In genomic region chr9:72332351-72332750, GRCh38 we compare ENCODE assay signal across 24 cellular contexts.
"Had no signal": no experiment of that assay in that cellular context is flagged by ENCODE, and none has a peak within 500 bp of the region (broad histone marks: within the 10 kb centered on the region; RNA-seq: fewer than 3 reads in every experiment).

No MANE protein-coding gene starts in this region.

- H3K27ac Mint-ChIP-seq: effector memory CD8-positive, alpha-beta T cell; memory B cell; naive thymus-derived CD4-positive, alpha-beta T cell; nephron; stimulated activated naive B cell treated with anti-CD40 and anti-IgM and Interleukin-4, amounts not matched to agents 10 μg/mL and 1 μg/mL and 100 μg/mL, for 72 hours; stimulated activated naive CD8-positive, alpha-beta T cell treated with anti-CD3 and anti-CD28 coated beads, Interleukin-15, Interleukin-2, amounts not matched to agents 100 ng/mL and 50 ng/mL, for 24 hours had no signal

- H3K27me3 ChIP-seq: esophagus squamous epithelium, gastrocnemius medialis, hepatocyte, ovary, right lobe of liver, tibial nerve, upper lobe of left lung had no signal

- H3K27me3 Mint-ChIP-seq: effector memory CD8-positive, alpha-beta T cell; memory B cell; stimulated activated naive B cell treated with anti-CD40 and anti-IgM and Interleukin-4, amounts not matched to agents 10 μg/mL and 1 μg/mL and 100 μg/mL, for 72 hours; stimulated activated naive CD8-positive, alpha-beta T cell treated with anti-CD3 and anti-CD28 coated beads, Interleukin-15, Interleukin-2, amounts not matched to agents 100 ng/mL and 50 ng/mL, for 24 hours had no signal

- H3K9me3 Mint-ChIP-seq: effector memory CD8-positive, alpha-beta T cell; naive thymus-derived CD4-positive, alpha-beta T cell; nephron; stimulated activated naive B cell treated with anti-CD40 and anti-IgM and Interleukin-4, amounts not matched to agents 10 μg/mL and 1 μg/mL and 100 μg/mL, for 72 hours; stimulated activated naive CD8-positive, alpha-beta T cell treated with anti-CD3 and anti-CD28 coated beads, Interleukin-15, Interleukin-2, amounts not matched to agents 100 ng/mL and 50 ng/mL, for 24 hours had no signal

- H3K4me3 ChIP-seq: esophagus squamous epithelium, gastrocnemius medialis, hepatocyte, lung, ovary, right lobe of liver, thoracic aorta, tibial nerve, upper lobe of left lung had no signal

- DNase-seq: cortex of kidney; effector memory CD8-positive, alpha-beta T cell; erythroblast; esophagus squamous epithelium; gastrocnemius medialis; kidney; naive thymus-derived CD4-positive, alpha-beta T cell; ovary; posterior cingulate gyrus; right lobe of liver; small intestine; stimulated activated CD4-positive, alpha-beta T cell treated with anti-CD3 and anti-CD28 coated beads, Interleukin-15, amount 100 ng/mL, for 24 hours; stimulated activated CD4-positive, alpha-beta T cell treated with anti-CD3 and anti-CD28 coated beads, Interleukin-2, amount 100 ng/mL, for 48 hours; stimulated activated naive B cell treated with anti-CD40 and anti-IgM and Interleukin-4, amounts not matched to agents 10 μg/mL and 1 μg/mL and 100 μg/mL, for 72 hours; upper lobe of left lung had no signal

- H3K4me2 ChIP-seq: hepatocyte had no signal

- H3K79me2 ChIP-seq: hepatocyte had no signal

- H3K36me3 Mint-ChIP-seq: naive thymus-derived CD4-positive, alpha-beta T cell had no signal

- H2AFZ ChIP-seq: hepatocyte had no signal

- H3K36me3 ChIP-seq: esophagus squamous epithelium, gastrocnemius medialis, ovary, right lobe of liver, thoracic aorta, tibial nerve, upper lobe of left lung had no signal

- H3K4me1 ChIP-seq: gastrocnemius medialis, right lobe of liver, upper lobe of left lung had no signal

- H3K4me3 Mint-ChIP-seq: effector memory CD8-positive, alpha-beta T cell; memory B cell; naive thymus-derived CD4-positive, alpha-beta T cell; nephron; stimulated activated naive B cell treated with anti-CD40 and anti-IgM and Interleukin-4, amounts not matched to agents 10 μg/mL and 1 μg/mL and 100 μg/mL, for 72 hours; stimulated activated naive CD8-positive, alpha-beta T cell treated with anti-CD3 and anti-CD28 coated beads, Interleukin-15, Interleukin-2, amounts not matched to agents 100 ng/mL and 50 ng/mL, for 24 hours had no signal

- FAIRE-seq: endometrium, kidney, small intestine, urothelium cell line had no signal

- H3K27ac ChIP-seq: esophagus squamous epithelium, gastrocnemius medialis, hepatocyte, ovary, right lobe of liver, thoracic aorta, tibial nerve, upper lobe of left lung had no signal

- H3K9me3 ChIP-seq: esophagus squamous epithelium, gastrocnemius medialis, ovary, right lobe of liver, thoracic aorta, tibial nerve, upper lobe of left lung had no signal
